15 cellular contexts compared by ENCODE assay signal in the genomic region with DNA sequence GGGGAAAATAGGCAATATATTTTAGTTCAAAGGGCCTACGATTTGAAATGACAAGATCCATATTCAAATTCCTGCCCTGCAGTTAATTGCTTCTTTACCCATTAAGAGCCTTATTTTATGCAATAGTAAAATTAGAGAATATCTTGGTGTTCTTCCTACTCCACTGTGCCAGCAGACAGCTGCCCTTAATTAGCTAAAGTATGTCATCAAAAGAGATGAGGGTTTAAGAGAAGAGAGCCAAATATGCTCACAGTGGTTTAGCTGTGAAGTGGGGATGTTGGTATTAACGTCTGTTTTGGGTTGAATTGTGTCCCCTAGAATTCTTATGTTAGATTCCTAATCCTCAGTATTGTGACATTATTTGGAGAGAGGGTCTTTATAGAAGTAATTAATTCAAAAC.
"Had no signal": no experiment of that assay in that cellular context is flagged by ENCODE, and none has a peak within 500 bp of the region (broad histone marks: within the 10 kb centered on the region; RNA-seq: fewer than 3 reads in every experiment).

No MANE protein-coding gene starts in this region.

- DNase-seq: effector memory CD8-positive, alpha-beta T cell; foreskin melanocyte; head of caudate nucleus; kidney; naive thymus-derived CD8-positive, alpha-beta T cell; psoas muscle; retina; right lobe of liver; stimulated activated CD4-positive, alpha-beta T cell treated with anti-CD3 and anti-CD28 coated beads, Interleukin-4, amount 100 ng/mL, for 1 hour; stimulated activated CD8-positive, alpha-beta memory T cell treated with anti-CD3 and anti-CD28 coated beads, Interleukin-4, amount 100 ng/mL, for 48 hours; stimulated activated naive CD8-positive, alpha-beta T cell treated with anti-CD3 and anti-CD28 coated beads, Interleukin-15, Interleukin-2, amounts not matched to agents 100 U/mL and 50 U/mL, for 24 hours; tibial artery; upper lobe of left lung; uterus had no signal

- ATAC-seq: effector memory CD8-positive, alpha-beta T cell; naive thymus-derived CD8-positive, alpha-beta T cell; psoas muscle; right lobe of liver; stimulated activated effector memory CD8-positive, alpha-beta T cell treated with anti-CD3 and anti-CD28 coated beads, Interleukin-12 subunit alpha, Interleukin-12 subunit beta, amount 100 ng/mL, for 72 hours; stimulated activated naive CD8-positive, alpha-beta T cell treated with anti-CD3 and anti-CD28 coated beads, Interleukin-15, Interleukin-2, amounts not matched to agents 100 U/mL and 50 U/mL, for 24 hours had no signal
